ENCODE assay signal across 8 cellular contexts in genomic region chr1:220748091-220748934, GRCh38. TPM values are rescaled to one million over a fixed set of nuclear protein-coding genes. Genes with fewer than 3 reads are reported as not detected.
A peak's percentile ranks its signal among the peaks of the same experiment; 100 is the strongest.
DNase-seq lines count a peak whose midpoint lies in the region; ATAC-seq and TF ChIP-seq lines count a peak whose summit lies in the region.

Gene MTARC2, plus strand, starts transcription at chr1:220748322. Its CDS starts 210 bp downstream, at chr1:220748532.

- no peaks in the 10 kb centered on the region; the same call in 1 of the 2 replicates for H4K20me1 ChIP-seq in PC-9 (ENCODE audit: insufficient read depth)

- H3K36me3 ChIP-seq in PC-9 (ENCODE audit: low read depth) (no peaks in the 10 kb centered on the region), spleen (no peaks in the 10 kb centered on the region), HAP-1 (replicated peaks) (no peaks in the 10 kb centered on the region)

- H3K9me3 Mint-ChIP-seq in dendritic cell treated with granulocyte-macrophage colony-stimulating factor and Interleukin-4, amounts not matched to agents 40 ng/mL and 50 ng/mL, for 4 days = no peaks in the 10 kb centered on the region

- no peaks in the 10 kb centered on the region for H3K36me3 Mint-ChIP-seq in dendritic cell treated with granulocyte-macrophage colony-stimulating factor and Interleukin-4, amounts not matched to agents 40 ng/mL and 50 ng/mL, for 4 days (ENCODE audit: low read depth)

- POLR2A ChIA-PET in PC-9 (lab: Charles Lee; ENCODE audit: unreplicated experiment) = interaction anchor here (0.5 to 1.2 kb wide), 9 partner anchors 13 to 1230 kb away, joined by 3 to 11 read pairs (median 4); partner anchors contain the start of gene MTARC1

- H3K4me1 ChIP-seq in PC-9 (replicated peaks; ENCODE audit: insufficient read depth) (peaks cover 24% of the 10 kb centered on the region), spleen (peaks cover 4 to 47% (median 25%) of the 10 kb centered on the region in 6 donors), HAP-1 (peaks cover 14% of the 10 kb centered on the region)

- H3K79me2 ChIP-seq in PC-9 (ENCODE audit: low read depth) = peaks cover 21% of the 10 kb centered on the region

- H3K9me3 ChIP-seq in PC-9 (ENCODE audit: insufficient read depth, low read depth) (no peaks in the 10 kb centered on the region), spleen (no peaks in the 10 kb centered on the region), HAP-1 (no peaks in the 10 kb centered on the region)

- peak; percentile 32 for DNase-seq in DMS53 treated with DMSO at 0.1 percent for 48 hours (lab: John Stamatoyannopoulos, UW; ENCODE audit: unreplicated experiment)
- DNase-seq in PC-9 = peak; percentile 79 to 88
- DNase-seq in spleen = peak; percentile 87
- DNase-seq in HAP-1 (ENCODE audit: low spot score in 2 of 2) = no peak

- in situ Hi-C loops in HAP-1 (cut with MboI; ENCODE audit: low sequenced_read_pairs) = no loop called here

- TF ChIP-seq CTCF in PC-9 (conservative IDR thresholded peaks at IDR 0.05) = no peak
- TF ChIP-seq CTCF in spleen (IDR thresholded peaks at IDR 0.05 in 8 of 11, conservative IDR thresholded peaks at IDR 0.05 in 3 of 11) = peak in 1 of 11 experiments; percentile 13

- no TSS peak for BruUV-seq in PC-9 (replicated peaks; lab: Mats Ljungman, UMichigan)

- intact Hi-C loops in PC-9 (cut with micrococcal nuclease; ENCODE audit: unreplicated experiment) = loop anchor here (2.0 kb wide), 1 partner anchor 14 kb away; no protein-coding TSS in a partner anchor
- intact Hi-C loops in dendritic cell treated with granulocyte-macrophage colony-stimulating factor and Interleukin-4, amounts not matched to agents 40 ng/mL and 50 ng/mL, for 4 days (cut with micrococcal nuclease) = no loop called here
- intact Hi-C loops in spleen (cut with DNase I; ENCODE audit: low total_unique reads) = no loop called here

- peaks cover 12% of the 10 kb centered on the region for H3K4me1 Mint-ChIP-seq in dendritic cell treated with granulocyte-macrophage colony-stimulating factor and Interleukin-4, amounts not matched to agents 40 ng/mL and 50 ng/mL, for 4 days (ENCODE audit: low read depth)

- H3F3A ChIP-seq in PC-9 (ENCODE audit: insufficient read depth, low read depth) = peaks cover 10% of the 10 kb centered on the region; the same call in 1 of the 2 replicates

- peak in 2 of 3 donors; percentile 34 to 84 for TF ChIP-seq POLR2A in spleen (IDR thresholded peaks at IDR 0.05)

- no peaks in the 10 kb centered on the region for H3K9me2 ChIP-seq in PC-9 (ENCODE audit: insufficient read depth)

- peak within 1 kb of the TSS; percentile 83 for H3K4me3 Mint-ChIP-seq in dendritic cell treated with granulocyte-macrophage colony-stimulating factor and Interleukin-4, amounts not matched to agents 40 ng/mL and 50 ng/mL, for 4 days

- H3K27me3 ChIP-seq in PC-9 (ENCODE audit: insufficient read depth, low read depth) (no peaks in the 10 kb centered on the region), layer of hippocampus (ENCODE audit: control insufficient read depth, insufficient read depth, low read length) (peaks cover 2% of the 10 kb centered on the region), spleen (replicated peaks in 1 of 7) (peaks cover 0 to 40% (median 8%) of the 10 kb centered on the region in 7 donors), HAP-1 (ENCODE audit: low read depth) (no peaks in the 10 kb centered on the region)

- peak within 1 kb of the TSS; percentile 20 for H3K27ac Mint-ChIP-seq in dendritic cell treated with granulocyte-macrophage colony-stimulating factor and Interleukin-4, amounts not matched to agents 40 ng/mL and 50 ng/mL, for 4 days

- H2AFZ ChIP-seq in PC-9 = peak within 1 kb of the TSS; percentile 98

- H3K4me2 ChIP-seq in PC-9 = peak within 1 kb of the TSS; percentile 88

- peaks cover 43% of the 10 kb centered on the region for H3K27me3 Mint-ChIP-seq in dendritic cell treated with granulocyte-macrophage colony-stimulating factor and Interleukin-4, amounts not matched to agents 40 ng/mL and 50 ng/mL, for 4 days

- 1 to 4% (median 3%) methylated on average over 51 to 76 of the region's 76 CpGs for WGBS in spleen, 5 donors

- CTCF ChIA-PET in PC-9 (lab: Charles Lee) = interaction anchor here (0.5 to 3.2 kb wide), 7 partner anchors 8 to 380 kb away, joined by 3 to 15 read pairs (median 3); partner anchors contain the start of gene MTARC1

- H3K27ac ChIP-seq in PC-9 (0 out of 2 replicates have a peak within 1 kb of the TSS, but pooled peaks have one; percentile 33), layer of hippocampus (ENCODE audit: low read depth, low read length) (peak within 1 kb of the TSS; percentile 56), spleen (peak within 1 kb of the TSS; percentile 57 to 89 (median 86))

- peak; percentile 93 for ATAC-seq in GM19438 (IDR thresholded peaks at IDR 0.05; ENCODE audit: low read depth, unreplicated experiment)
- peak; percentile 81 for ATAC-seq in HG03521 (IDR thresholded peaks at IDR 0.05; ENCODE audit: unreplicated experiment)

- H3K4me3 ChIP-seq in PC-9 (peak within 1 kb of the TSS; percentile 74), spleen (peak within 1 kb of the TSS; percentile 50 to 80 (median 58)), HAP-1 (no peak within 1 kb of the TSS)

RNA-seq across cellular contexts. Expression of gene MTARC2, which starts in this region (rescaled TPM):
- total RNA-seq in PC-9 (2021) (23.1 and 32.2 TPM in 2 replicates), spleen (10 to 100 TPM; 14.0 to 27.2 (median 16.3) TPM)
- polyA plus RNA-seq in spleen = 1 to 10 TPM; 4.8 to 8.3 (median 6.1) TPM

Comparison
In these comparisons a context has a peak if more than half of its experiments do, and no peak if none do; other contexts are left out.
1. DNase-seq: peak in DMS53 treated with DMSO at 0.1 percent for 48 hours (single experiment), PC-9 (2 of 2) and spleen (single experiment); none in HAP-1 (0 of 2).
2. H3K27ac ChIP-seq: peak in every context shown above with its lines; median percentile 86 in spleen; 56 in layer of hippocampus; 33 in PC-9.